1 cellular context compared by ENCODE assay signal in genomic region chr7:39413866-39414668, GRCh38.
TF ChIP-seq lines count a peak whose summit lies in the region.

No MANE protein-coding gene starts in this region.

TF ChIP-seq in HCT116, 20 proteins besides CTCF, POLR2A, EP300 and RAD21 (continued from another document):
- no peak for TF ChIP-seq EZH2phosphoT487 (IDR thresholded peaks at IDR 0.05; ENCODE audit: borderline replicate concordance)
- no peak for TF ChIP-seq ELF1 (IDR thresholded peaks at IDR 0.05; ENCODE audit: borderline replicate concordance, low read depth)
- peak; percentile 38; the same call in 1 of the 2 replicates for TF ChIP-seq POLR2AphosphoS5 (IDR thresholded peaks at IDR 0.05; ENCODE audit: low read depth, low read length)
- TF ChIP-seq ZBTB33 (IDR thresholded peaks at IDR 0.05; ENCODE audit: extremely low read depth, insufficient replicate concordance, low read length), result no peak
- TF ChIP-seq ZFX (IDR thresholded peaks at IDR 0.05), result 0 out of 2 replicates have a peak, but pooled peaks have one; percentile 7
- no peak for TF ChIP-seq TCF7L2 (IDR thresholded peaks at IDR 0.05; ENCODE audit: borderline replicate concordance, extremely low read depth, insufficient read depth, insufficient read length)
- no peak for TF ChIP-seq FOSL1 (IDR thresholded peaks at IDR 0.05; ENCODE audit: low read depth)
